ENCODE assay signal across 10 cellular contexts in the genomic region with DNA sequence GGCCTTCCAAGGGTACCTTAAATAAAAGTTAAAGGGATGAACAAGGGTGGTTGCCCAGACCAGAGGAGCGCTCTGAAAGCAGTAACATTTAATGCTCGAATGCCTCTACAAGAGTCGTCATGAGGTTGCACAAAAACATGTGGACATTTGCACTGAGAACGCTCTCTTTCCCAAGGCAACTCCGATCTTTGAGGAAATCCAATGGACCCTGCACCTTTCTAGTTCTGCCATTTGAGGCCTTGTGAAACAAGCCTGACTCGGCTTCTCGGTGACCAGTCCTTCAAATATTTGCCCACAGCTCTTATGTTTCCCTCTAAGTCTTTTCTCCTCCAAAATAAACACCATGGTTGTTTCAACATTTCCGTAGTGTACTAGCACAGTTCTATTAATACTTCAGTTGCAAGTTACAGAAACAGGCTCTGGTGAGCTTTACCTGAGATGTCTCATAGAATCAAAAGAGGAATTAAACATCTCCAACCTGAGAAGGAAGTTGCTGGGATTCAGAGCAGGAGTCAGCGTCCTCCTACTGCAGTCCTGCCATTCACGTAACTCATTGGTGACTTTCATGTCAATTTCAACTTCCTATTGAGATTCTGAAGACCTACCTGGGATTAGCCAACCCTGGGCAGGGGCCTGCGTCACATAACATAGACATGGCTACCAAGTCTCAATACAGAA.
DNase-seq lines count a peak whose midpoint lies in the region; TF ChIP-seq lines count a peak whose summit lies in the region.
"Had no signal": no experiment of that assay in that cellular context is flagged by ENCODE, and none has a peak within 500 bp of the region (broad histone marks: within the 10 kb centered on the region; RNA-seq: fewer than 3 reads in every experiment).

No MANE protein-coding gene starts in this region.

- POLR2A ChIA-PET in HEK293T (lab: Yijun Ruan, JAX), result interaction anchor here (2.3 kb wide), 1 partner anchor 428 kb away, joined by 8 read pairs; a partner anchor contains a TSS

- peaks cover 32% of the 10 kb centered on the region for H3K4me1 Mint-ChIP-seq in Calu3 (ENCODE audit: low read depth, unreplicated experiment)
- H3K4me1 Mint-ChIP-seq in osteocyte (ENCODE audit: unreplicated experiment), result peaks cover 39% of the 10 kb centered on the region

- DNase-seq in Calu3 (peak; percentile 15), NOMO-1 (lab: John Stamatoyannopoulos, UW; ENCODE audit: unreplicated experiment in 2 of 2) (peak; percentile 78 to 97), epithelial cell of proximal tubule (ENCODE audit: low read depth) (peak; percentile 95), osteocyte (ENCODE audit: extremely low spot score, unreplicated experiment) (no peak), islet precursor cell (no peak), GM10266 (ENCODE audit: extremely low spot score) (no peak), HEK293T (ENCODE audit: extremely low spot score) (no peak), germinal center (ENCODE audit: low spot score) (no peak)
- DNase-seq: NCI-H1092 had no signal

- no TSS peak for BruUV-seq in Calu3 (replicated peaks; lab: Mats Ljungman, UMichigan)

- H3K27me3 Mint-ChIP-seq in Calu3 (ENCODE audit: unreplicated experiment) (no peaks in the 10 kb centered on the region), osteocyte (ENCODE audit: unreplicated experiment) (peaks cover 19% of the 10 kb centered on the region)

- no peak overlapping the region for H3K27ac Mint-ChIP-seq in Calu3 (ENCODE audit: unreplicated experiment)
- H3K27ac Mint-ChIP-seq in osteocyte (ENCODE audit: unreplicated experiment), result peak overlapping the region; percentile 52

- CTCF ChIA-PET in Calu3 (lab: Charles Lee), result interaction anchor here (0.5 to 1.6 kb wide), 4 partner anchors 13 to 516 kb away, joined by 3 to 6 read pairs (median 4); no protein-coding TSS in a partner anchor
- CTCF ChIA-PET in HEK293T (lab: Yijun Ruan, JAX), result interaction anchor here (0.6 to 1.9 kb wide), 4 partner anchors 70 to 497 kb away, joined by 3 to 10 read pairs (median 4); no protein-coding TSS in a partner anchor

- intact Hi-C loops in Calu3 (cut with micrococcal nuclease; ENCODE audit: unreplicated experiment), result loop anchor here (1.0 to 5.0 kb wide), 3 partner anchors 21 to 515 kb away; no protein-coding TSS in a partner anchor

- H3K4me3 Mint-ChIP-seq in Calu3 (ENCODE audit: low read depth, unreplicated experiment), result no peak overlapping the region
- no peak overlapping the region for H3K4me3 Mint-ChIP-seq in osteocyte (ENCODE audit: unreplicated experiment)

- no peaks in the 10 kb centered on the region for H3K36me3 Mint-ChIP-seq in Calu3 (ENCODE audit: insufficient read depth, unreplicated experiment)
- H3K36me3 Mint-ChIP-seq in osteocyte (ENCODE audit: unreplicated experiment), result no peaks in the 10 kb centered on the region

- H3K9me3 Mint-ChIP-seq in Calu3 (ENCODE audit: low read depth, unreplicated experiment) (no peaks in the 10 kb centered on the region), osteocyte (ENCODE audit: unreplicated experiment) (no peaks in the 10 kb centered on the region)

- TF ChIP-seq CTCF in Calu3 (IDR thresholded peaks at IDR 0.05; ENCODE audit: unreplicated experiment) (no peak), epithelial cell of proximal tubule (conservative IDR thresholded peaks at IDR 0.05; ENCODE audit: low read depth, low read length) (no peak), osteocyte (IDR thresholded peaks at IDR 0.05) (no peak), GM10266 (IDR thresholded peaks at IDR 0.05; ENCODE audit: control insufficient read depth, insufficient read depth, low read depth, missing control alignments) (no peak)

- no peak overlapping the region for H3K4me3 ChIP-seq in epithelial cell of proximal tubule (ENCODE audit: low read depth, low read length)
- H3K4me3 ChIP-seq: skin epidermis had no signal

TF ChIP-seq in HEK293T, 16 proteins besides CTCF, POLR2A, EP300 and RAD21:
- TF ChIP-seq BHLHE40 (IDR thresholded peaks at IDR 0.05; ENCODE audit: borderline replicate concordance), result no peak
- TF ChIP-seq SP1 (IDR thresholded peaks at IDR 0.05), result no peak
- TF ChIP-seq FOXM1 (IDR thresholded peaks at IDR 0.05; ENCODE audit: borderline replicate concordance), result no peak
- TF ChIP-seq, protein P1, sequence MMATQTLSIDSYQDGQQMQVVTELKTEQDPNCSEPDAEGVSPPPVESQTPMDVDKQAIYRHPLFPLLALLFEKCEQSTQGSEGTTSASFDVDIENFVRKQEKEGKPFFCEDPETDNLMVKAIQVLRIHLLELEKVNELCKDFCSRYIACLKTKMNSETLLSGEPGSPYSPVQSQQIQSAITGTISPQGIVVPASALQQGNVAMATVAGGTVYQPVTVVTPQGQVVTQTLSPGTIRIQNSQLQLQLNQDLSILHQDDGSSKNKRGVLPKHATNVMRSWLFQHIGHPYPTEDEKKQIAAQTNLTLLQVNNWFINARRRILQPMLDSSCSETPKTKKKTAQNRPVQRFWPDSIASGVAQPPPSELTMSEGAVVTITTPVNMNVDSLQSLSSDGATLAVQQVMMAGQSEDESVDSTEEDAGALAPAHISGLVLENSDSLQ (IDR thresholded peaks at IDR 0.05), result no peak
- TF ChIP-seq SUZ12 (IDR thresholded peaks at IDR 0.05), result no peak
- TF ChIP-seq L3MBTL2 (conservative IDR thresholded peaks at IDR 0.05), result no peak
- no peak for TF ChIP-seq TARDBP (IDR thresholded peaks at IDR 0.05)
- TF ChIP-seq ELF4 (IDR thresholded peaks at IDR 0.05), result no peak
- no peak for TF ChIP-seq HDGF (IDR thresholded peaks at IDR 0.05; ENCODE audit: borderline replicate concordance)
- no peak for TF ChIP-seq ARNT (IDR thresholded peaks at IDR 0.05)
- TF ChIP-seq ZNF384 (IDR thresholded peaks at IDR 0.05), result no peak
- no peak for TF ChIP-seq CTBP1 (IDR thresholded peaks at IDR 0.05; ENCODE audit: borderline replicate concordance)
- TF ChIP-seq FOXK2 (IDR thresholded peaks at IDR 0.05), result no peak
- no peak for TF ChIP-seq LEF1 (IDR thresholded peaks at IDR 0.05; ENCODE audit: borderline replicate concordance)
- no peak for TF ChIP-seq NFRKB (IDR thresholded peaks at IDR 0.05)
- no peak for TF ChIP-seq FOXA1 (IDR thresholded peaks at IDR 0.05)

Comparison
In these comparisons a context has a peak if more than half of its experiments do, and no peak if none do; other contexts are left out.
1. DNase-seq: peak in Calu3 (single experiment), NOMO-1 (2 of 2) and epithelial cell of proximal tubule (single experiment); none in osteocyte (single experiment), islet precursor cell (single experiment), GM10266 (single experiment), HEK293T (single experiment) and germinal center (single experiment).